ENCODE assay signal across 8 cellular contexts in the genomic region with DNA sequence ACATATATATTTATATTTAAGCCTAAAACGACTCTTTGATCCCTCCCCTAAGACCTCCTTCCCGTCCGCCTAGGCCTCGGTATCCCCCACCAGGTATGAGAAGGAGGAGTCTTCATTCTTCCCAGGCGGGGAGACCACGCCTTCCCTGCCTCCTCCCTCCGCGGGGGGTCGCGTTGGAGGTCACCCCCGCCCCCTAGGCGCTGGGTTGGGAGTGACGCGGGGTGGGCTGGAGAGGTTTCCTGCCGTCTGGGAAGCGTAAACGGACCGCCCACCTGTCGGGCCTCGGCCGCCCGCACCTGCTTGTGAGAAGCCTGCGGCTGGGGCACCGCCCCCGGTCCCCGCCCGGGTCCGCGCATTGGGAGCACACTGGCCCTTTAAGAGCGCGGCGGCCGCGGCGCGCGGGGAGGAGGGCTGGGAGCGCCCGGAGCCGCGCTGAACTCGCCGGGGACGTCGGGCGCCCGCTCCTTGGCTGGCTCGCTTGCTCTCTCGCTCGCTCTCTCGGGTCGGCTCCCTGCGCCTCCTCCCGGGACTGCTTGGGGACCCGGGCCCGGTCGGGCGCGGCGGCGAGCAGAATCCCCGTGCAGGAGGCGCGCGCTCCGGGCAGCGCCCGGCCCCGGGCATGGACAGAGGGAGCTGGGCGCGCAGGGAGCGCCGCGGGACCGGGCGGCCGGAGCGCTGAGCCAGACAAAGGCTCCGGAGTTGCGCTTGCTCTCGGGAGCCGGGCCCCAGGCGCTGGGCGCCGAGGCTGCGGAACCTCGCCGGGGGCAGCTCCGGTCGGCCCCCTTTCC. TPM values are rescaled to one million over a fixed set of nuclear protein-coding genes. Genes with fewer than 3 reads are reported as not detected.
DNase-seq lines count a peak whose midpoint lies in the region; ATAC-seq, FAIRE-seq and TF ChIP-seq lines count a peak whose summit lies in the region.

MMP15 (plus strand) TSS at position 404 of the 788 bp plus-strand sequence. CDS start 597 bp downstream, outside the sequence.

- H3K4me3 Mint-ChIP-seq in mesothelial cell of epicardium: peak within 1 kb of the TSS; percentile 81

- no peaks in the 10 kb centered on the region for H3K36me3 ChIP-seq in endothelial cell of umbilical vein (ENCODE audit: control insufficient read depth in 2 of 2, extremely low read depth in 1 of 2, insufficient read depth in 2 of 2, low read length in 2 of 2)

- no peak within 1 kb of the TSS for H3K9ac ChIP-seq in endothelial cell of umbilical vein (replicated peaks; ENCODE audit: extremely low read depth, insufficient read depth, low read length)

- CTCF ChIA-PET in endothelial cell of umbilical vein (lab: Charles Lee): interaction anchor here (0.9 to 5.6 kb wide), 8 partner anchors 71 to 462 kb away, joined by 3 to 81 read pairs (median 6); partner anchors contain the start of gene CFAP20

- H3K79me2 ChIP-seq in endothelial cell of umbilical vein (ENCODE audit: control insufficient read depth, insufficient read depth, low read length): no peaks in the 10 kb centered on the region

- ATAC-seq in HG02885 (IDR thresholded peaks at IDR 0.05; ENCODE audit: poor library complexity, unreplicated experiment): peak; percentile 81

- no peaks in the 10 kb centered on the region for H3K36me3 Mint-ChIP-seq in mesothelial cell of epicardium

- POLR2A ChIA-PET in endothelial cell of umbilical vein (lab: Charles Lee): interaction anchor here (1.0 to 2.0 kb wide), 2 partner anchors 96 to 104 kb away, joined by 3 to 8 read pairs; partner anchors contain the start of gene CFAP20

- peaks cover 34% of the 10 kb centered on the region for H3K4me1 Mint-ChIP-seq in mesothelial cell of epicardium

- H3K27ac ChIP-seq in endothelial cell of umbilical vein (ENCODE audit: insufficient read depth, low read depth, low read length): no peak within 1 kb of the TSS

- no peaks in the 10 kb centered on the region for H3K9me3 Mint-ChIP-seq in mesothelial cell of epicardium

- intact Hi-C loops in endothelial cell of umbilical vein (cut with micrococcal nuclease): loop anchor here (1.0 to 2.0 kb wide), 3 partner anchors 56 to 97 kb away; no protein-coding TSS in a partner anchor

- dilution Hi-C loops in endothelial cell of umbilical vein (cut with MboI; ENCODE audit: extremely low pct_ligation_motif_present, low sequenced_read_pairs): no loop called here

- no peaks in the 10 kb centered on the region for H4K20me1 ChIP-seq in endothelial cell of umbilical vein (replicated peaks; ENCODE audit: control insufficient read depth, extremely low read depth, insufficient read depth, low read length)

- peak within 1 kb of the TSS; percentile 81 for H2AFZ ChIP-seq in endothelial cell of umbilical vein (ENCODE audit: low read depth, low read length)

- FAIRE-seq in endothelial cell of umbilical vein (lab: Jason Lieb, UNC): peak; percentile 81

- H3K27me3 ChIP-seq in endothelial cell of umbilical vein (ENCODE audit: control insufficient read depth in 2 of 2, insufficient read depth in 2 of 2, low read length in 2 of 2): peaks cover 0 to 8% of the 10 kb centered on the region in 2 experiments

- H3K9me3 ChIP-seq in endothelial cell of umbilical vein (replicated peaks; ENCODE audit: control insufficient read depth, insufficient read depth, low read length): no peaks in the 10 kb centered on the region

- TF ChIP-seq CTCF in GM12873 (IDR thresholded peaks at IDR 0.05; ENCODE audit: insufficient read depth, low read depth, low read length, missing control alignments): peak; percentile 5
- TF ChIP-seq CTCF in endothelial cell of umbilical vein (IDR thresholded peaks at IDR 0.05; ENCODE audit: extremely low read depth in 1 of 2, insufficient read depth in 1 of 2, low read depth in 1 of 2, low read length in 2 of 2): no peak
- no peak for TF ChIP-seq CTCF in mesothelial cell of epicardium (IDR thresholded peaks at IDR 0.05; ENCODE audit: unreplicated experiment)

- no peaks in the 10 kb centered on the region for H3K9me1 ChIP-seq in endothelial cell of umbilical vein (replicated peaks; ENCODE audit: control insufficient read depth, extremely low read depth, insufficient read depth, low read length)

- TF ChIP-seq POLR2A in endothelial cell of umbilical vein (IDR thresholded peaks at IDR 0.05; ENCODE audit: low read depth, low read length): no peak

- peak within 1 kb of the TSS; percentile 44 to 64 (median 51) for H3K4me3 ChIP-seq in endothelial cell of umbilical vein (replicated peaks in 1 of 3; ENCODE audit: insufficient read depth in 1 of 3, low read depth in 1 of 3, low read length in 3 of 3)

- BruUV-seq in endothelial cell of umbilical vein (replicated peaks; lab: Mats Ljungman, UMichigan): no TSS peak

- H3K4me2 ChIP-seq in endothelial cell of umbilical vein (ENCODE audit: insufficient read depth, low read length): peak within 1 kb of the TSS; percentile 84

- peaks cover 8% of the 10 kb centered on the region for H3K27me3 Mint-ChIP-seq in mesothelial cell of epicardium (ENCODE audit: low read depth)

- DNase-seq in NCI-H69 (lab: John Stamatoyannopoulos, UW) (peak; percentile 90), endothelial cell of umbilical vein (ENCODE audit: low read depth, low spot score) (peak; percentile 55), mesothelial cell of epicardium (ENCODE audit: low spot score in 2 of 2, unreplicated experiment in 2 of 2) (peak; percentile 60 to 81), amniotic stem cell (lab: John Stamatoyannopoulos, UW) (no peak)
- peak; percentile 14 for DNase-seq in activated CD8-positive, alpha-beta memory T cell treated with anti-CD3 and anti-CD28 coated beads, Interleukin-2, amount 50 U/mL, for 24 hours (ENCODE audit: extremely low read depth)
- peak; percentile 45 to 50 for DNase-seq in stimulated activated CD8-positive, alpha-beta memory T cell treated with anti-CD3 and anti-CD28 coated beads, Interleukin-15, amount 100 ng/mL, for 48 hours (ENCODE audit: low read depth in 2 of 2)

- H3K4me1 ChIP-seq in endothelial cell of umbilical vein (ENCODE audit: control insufficient read depth, extremely low read depth, insufficient read depth, low read length): peaks cover 19% of the 10 kb centered on the region

- H3K27ac Mint-ChIP-seq in mesothelial cell of epicardium: peak within 1 kb of the TSS; percentile 79

TF ChIP-seq in endothelial cell of umbilical vein, 7 proteins besides CTCF, POLR2A, EP300 and RAD21:
- TF ChIP-seq EZH2 (IDR thresholded peaks at IDR 0.05; ENCODE audit: borderline replicate concordance, low read depth, low read length, severe bottlenecking) (peak; percentile 5), GATA2 (IDR thresholded peaks at IDR 0.05; ENCODE audit: insufficient read depth, insufficient read length, low read depth, low read length) (no peak), POLR2AphosphoS5 (IDR thresholded peaks at IDR 0.05; ENCODE audit: insufficient read depth, low read depth, low read length) (peak; percentile 35)

RNA-seq across cellular contexts. Expression of gene MMP15, which starts in this region (rescaled TPM):
- 13.1 and 16.0 TPM in 2 replicates for total RNA-seq in endothelial cell of umbilical vein
- 12.6 and 14.5 TPM in 2 replicates for polyA plus RNA-seq in endothelial cell of umbilical vein
- polyA plus RNA-seq in endothelial cell of umbilical vein (2011; cell fraction: cytosol; rRNA removed): 5.8 and 8.4 TPM in 2 replicates
- 4.1 and 5.3 TPM in 2 replicates for polyA plus RNA-seq in endothelial cell of umbilical vein (2011; cell fraction: nucleus; rRNA removed)
- 6.2 and 12.3 TPM in 2 replicates for polyA plus RNA-seq in endothelial cell of umbilical vein (2012)
- polyA minus RNA-seq in endothelial cell of umbilical vein: 6.2 and 8.2 TPM in 2 replicates
- polyA minus RNA-seq in endothelial cell of umbilical vein (2011; cell fraction: cytosol; rRNA and poly(A)+ RNA removed): 23.0 TPM
- 2.9 and 3.5 TPM in 2 replicates for polyA minus RNA-seq in endothelial cell of umbilical vein (2011; cell fraction: nucleus; rRNA and poly(A)+ RNA removed)
- 16.2 to 17.8 TPM (median 16.3 TPM) in 3 replicates for total RNA-seq in mesothelial cell of epicardium
